Comparison of ENCODE assay signal across 15 cellular contexts in genomic region chr7:158543840-158544239, GRCh38. TPM values are rescaled to one million over a fixed set of nuclear protein-coding genes. Genes with fewer than 3 reads are reported as not detected.
A peak's percentile ranks its signal among the peaks of the same experiment; 100 is the strongest.
DNase-seq lines count a peak whose midpoint lies in the region; ATAC-seq and TF ChIP-seq lines count a peak whose summit lies in the region.
"Had no signal": no experiment of that assay in that cellular context is flagged by ENCODE, and none has a peak within 500 bp of the region (broad histone marks: within the 10 kb centered on the region; RNA-seq: fewer than 3 reads in every experiment).

No MANE protein-coding gene starts in this region.

- DNase-seq in H7 (peak; percentile 59), NB4 (ENCODE audit: low read depth) (peak; percentile 39), SIG-M5 treated with dmso at 0.1 percent for 504 hours (lab: John Stamatoyannopoulos, UW; ENCODE audit: unreplicated experiment) (peak; percentile 83), chondrocyte (ENCODE audit: low spot score) (peak; percentile 70), HuH-7.5 (ENCODE audit: low spot score) (no peak)
- no peak for DNase-seq in activated T-cell treated with anti-CD3 and anti-CD28 coated beads, Interleukin-2, amount 50 U/mL, for 72 hours
- DNase-seq: Calu3; CD8-positive, alpha-beta T cell; DMS79 treated with DMSO at 0.1 percent for 48 hours; GF-D8; GOT3; H9 had no signal

- peaks cover 3% of the 10 kb centered on the region for H3K27me3 Mint-ChIP-seq in chondrocyte (ENCODE audit: low read depth)
- no peaks in the 10 kb centered on the region for H3K27me3 Mint-ChIP-seq in activated T-cell treated with anti-CD3 and anti-CD28 coated beads, Interleukin-2, amount 50 U/mL, for 72 hours (ENCODE audit: low read depth)

- H3K27ac Mint-ChIP-seq in chondrocyte (ENCODE audit: unreplicated experiment) = no peak overlapping the region
- no peak overlapping the region for H3K27ac Mint-ChIP-seq in activated T-cell treated with anti-CD3 and anti-CD28 coated beads, Interleukin-2, amount 50 U/mL, for 72 hours
- H3K27ac Mint-ChIP-seq: B cell; CD8-positive, alpha-beta T cell; H9 had no signal

- H3K4me3 ChIP-seq in H7 (ENCODE audit: insufficient read depth, low read depth, low read length) (no peak overlapping the region), NB4 (ENCODE audit: low read depth, low read length) (no peak overlapping the region)
- H3K4me3 ChIP-seq: BLaER1 treated with 17β-estradiol and CSF1 and Interleukin-3, amounts not matched to agents 10 nM and 100 nM had no signal

- no peak for TF ChIP-seq POLR2A in NB4 (IDR thresholded peaks at IDR 0.05; ENCODE audit: extremely low read depth, insufficient read length)

- H3K36me3 Mint-ChIP-seq in chondrocyte (ENCODE audit: low read depth) = no peaks in the 10 kb centered on the region
- H3K36me3 Mint-ChIP-seq in activated T-cell treated with anti-CD3 and anti-CD28 coated beads, Interleukin-2, amount 50 U/mL, for 72 hours (ENCODE audit: insufficient read depth in 2 of 2) = no peaks in the 10 kb centered on the region
- H3K36me3 Mint-ChIP-seq: CD8-positive, alpha-beta T cell had no signal

- no peak for TF ChIP-seq CTCF in NB4 (IDR thresholded peaks at IDR 0.05; ENCODE audit: low read depth, low read length)
- no peak for TF ChIP-seq CTCF in chondrocyte (IDR thresholded peaks at IDR 0.05)

- no peaks in the 10 kb centered on the region for H3K4me1 Mint-ChIP-seq in chondrocyte (ENCODE audit: low read depth)
- H3K4me1 Mint-ChIP-seq in activated T-cell treated with anti-CD3 and anti-CD28 coated beads, Interleukin-2, amount 50 U/mL, for 72 hours (ENCODE audit: low read depth) = peaks cover 6% of the 10 kb centered on the region

- ATAC-seq in GM18519 (IDR thresholded peaks at IDR 0.05; ENCODE audit: low FRiP score, unreplicated experiment) = no peak
- no peak for ATAC-seq in activated T-cell treated with anti-CD3 and anti-CD28 coated beads, Interleukin-2, amount 50 U/mL, for 72 hours (replicated peaks in 1 of 2)
- ATAC-seq: CD8-positive, alpha-beta T cell had no signal

- H3K36me3 ChIP-seq in H7 (replicated peaks; ENCODE audit: control insufficient read depth, insufficient read depth, low read length) = no peaks in the 10 kb centered on the region
- H3K36me3 ChIP-seq: BLaER1 treated with 17β-estradiol and CSF1 and Interleukin-3, amounts not matched to agents 10 nM and 100 nM had no signal

- no peak overlapping the region for H3K4me3 Mint-ChIP-seq in chondrocyte (ENCODE audit: unreplicated experiment)
- H3K4me3 Mint-ChIP-seq in activated T-cell treated with anti-CD3 and anti-CD28 coated beads, Interleukin-2, amount 50 U/mL, for 72 hours = no peak overlapping the region
- H3K4me3 Mint-ChIP-seq: B cell; CD8-positive, alpha-beta T cell; H9 had no signal

- no peaks in the 10 kb centered on the region for H3K9me3 Mint-ChIP-seq in chondrocyte (ENCODE audit: low read depth)
- H3K9me3 Mint-ChIP-seq in activated T-cell treated with anti-CD3 and anti-CD28 coated beads, Interleukin-2, amount 50 U/mL, for 72 hours = no peaks in the 10 kb centered on the region
- H3K9me3 Mint-ChIP-seq: CD8-positive, alpha-beta T cell; H9 had no signal

- no peaks in the 10 kb centered on the region for H3K27me3 ChIP-seq in H7 (ENCODE audit: control insufficient read depth, insufficient read depth, low read length)

RNA-seq across cellular contexts. Expression of gene PTPRN2, which starts 43.8 kb away (rescaled TPM):
- 0.70 and 0.80 TPM in 2 replicates for total RNA-seq in H7 (2014; rRNA removed; shearing (Covaris generic))
- 0.30 to 0.51 TPM (median 0.36 TPM) in 3 replicates for total RNA-seq in chondrocyte
- total RNA-seq in activated T-cell treated with anti-CD3 and anti-CD28 coated beads, Interleukin-2, amount 50 U/mL, for 72 hours = under 1 TPM; 0.72 to 0.79 TPM

Comparison
In these comparisons a context has a peak if more than half of its experiments do, and no peak if none do; other contexts are left out.
1. DNase-seq: peak in H7 (single experiment), NB4 (single experiment), SIG-M5 treated with dmso at 0.1 percent for 504 hours (single experiment) and chondrocyte (single experiment); none in HuH-7.5 (single experiment) and activated T-cell treated with anti-CD3 and anti-CD28 coated beads, Interleukin-2, amount 50 U/mL, for 72 hours (0 of 2).